9 cellular contexts compared by ENCODE assay signal in genomic region chr1:157878059-157878458, GRCh38. TPM values are rescaled to one million over a fixed set of nuclear protein-coding genes. Genes with fewer than 3 reads are reported as not detected.
DNase-seq lines count a peak whose midpoint lies in the region; ATAC-seq and TF ChIP-seq lines count a peak whose summit lies in the region.
"Had no signal": no experiment of that assay in that cellular context is flagged by ENCODE, and none has a peak within 500 bp of the region (broad histone marks: within the 10 kb centered on the region; RNA-seq: fewer than 3 reads in every experiment).

No MANE protein-coding gene starts in this region.

- no peaks in the 10 kb centered on the region for H3K27me3 ChIP-seq in cardiac muscle cell

- TF ChIP-seq CTCF in cardiac muscle cell (IDR thresholded peaks at IDR 0.05; ENCODE audit: low read depth, low read length), result peak; percentile 33

- H3K9me3 ChIP-seq in cardiac muscle cell (ENCODE audit: low read depth), result no peaks in the 10 kb centered on the region
- H3K9me3 ChIP-seq: HAP-1 had no signal

- DNase-seq in AML-193 (lab: John Stamatoyannopoulos, UW), result peak; percentile 19 to 59
- peak; percentile 52 for DNase-seq in HCEC 1CT
- DNase-seq in RPMI8226, result peak; percentile 59
- DNase-seq in cardiac muscle cell (ENCODE audit: low read depth in 1 of 2, low spot score in 1 of 2), result peak; percentile 19 to 41
- no peak for DNase-seq in GM19240 (ENCODE audit: insufficient read length, low spot score)

- H3K27ac ChIP-seq in cardiac muscle cell, result no peak overlapping the region

- no peak overlapping the region for H3K4me3 ChIP-seq in cardiac muscle cell
- H3K4me3 ChIP-seq: HAP-1 had no signal

- no peaks in the 10 kb centered on the region for H3K36me3 ChIP-seq in cardiac muscle cell
- H3K36me3 ChIP-seq: HAP-1 had no signal

- no peaks in the 10 kb centered on the region for H3K4me1 ChIP-seq in cardiac muscle cell (ENCODE audit: low read depth)
- H3K4me1 ChIP-seq: HAP-1 had no signal

- ATAC-seq in GM18498 (IDR thresholded peaks at IDR 0.05; ENCODE audit: unreplicated experiment) (no peak), HG02571 (IDR thresholded peaks at IDR 0.05; ENCODE audit: unreplicated experiment) (no peak), HG02798 (IDR thresholded peaks at IDR 0.05; ENCODE audit: poor library complexity, unreplicated experiment) (no peak)

RNA-seq across cellular contexts. Expression of gene CD5L, which starts 36.5 kb away (rescaled TPM):
- not detected in 2 replicates for total RNA-seq in cardiac muscle cell
- not detected in 2 replicates for polyA plus RNA-seq in cardiac muscle cell

RNA-seq across cellular contexts. Expression of gene FCRL1, which starts 58.1 kb away (rescaled TPM):
- not detected in 2 replicates for total RNA-seq in cardiac muscle cell
- not detected in 2 replicates for polyA plus RNA-seq in cardiac muscle cell
